1 cellular context compared by ENCODE assay signal in genomic region chr1:157138220-157139124, GRCh38.
A peak's percentile ranks its signal among the peaks of the same experiment; 100 is the strongest.
TF ChIP-seq lines count a peak whose summit lies in the region.

Gene ETV3, minus strand, starts transcription at chr1:157138395. Its CDS starts 2,043 bp downstream, at chr1:157136352.

TF ChIP-seq in K562, 482 proteins besides CTCF, POLR2A, EP300 and RAD21 (continued from another document):
- peak; percentile 40; the same call in 1 of the 2 replicates for TF ChIP-seq ZNF740 (CRISPR knock-in tag; IDR thresholded peaks at IDR 0.05)
- TF ChIP-seq ZNF740 (tag; IDR thresholded peaks at IDR 0.05) = peak in 1 of 2 experiments; percentile 43; a peak in 1 of 4 replicates
- peak; percentile 93 for TF ChIP-seq ZBTB40 (IDR thresholded peaks at IDR 0.05)
- TF ChIP-seq ZBTB40 (CRISPR knock-in tag; IDR thresholded peaks at IDR 0.05) = no peak
- no peak for TF ChIP-seq HINFP (tag; conservative IDR thresholded peaks at IDR 0.05; ENCODE audit: low read depth)
- TF ChIP-seq E2F8 (IDR thresholded peaks at IDR 0.05; ENCODE audit: low read depth, partially characterized antibody) = peak; percentile 79
- peak; percentile 96 for TF ChIP-seq GABPA (tag; conservative IDR thresholded peaks at IDR 0.05; ENCODE audit: low read depth)
- peak; percentile 92 for TF ChIP-seq CREB1 (IDR thresholded peaks at IDR 0.05)
- TF ChIP-seq CREB1 (CRISPR knock-in tag; IDR thresholded peaks at IDR 0.05) = peak; percentile 87
- TF ChIP-seq GTF2E2 (tag; IDR thresholded peaks at IDR 0.05) = no peak; the same call in 1 of the 2 replicates
- no peak for TF ChIP-seq RREB1 (CRISPR knock-in tag; IDR thresholded peaks at IDR 0.05)
- peak; percentile 84 for TF ChIP-seq HMGN3 (IDR thresholded peaks at IDR 0.05; ENCODE audit: borderline replicate concordance, extremely low read depth, insufficient read length, low read depth, low read length)
- peak; percentile 41 for TF ChIP-seq MEIS2 (IDR thresholded peaks at IDR 0.05; ENCODE audit: partially characterized antibody)
- no peak for TF ChIP-seq PTBP1 (IDR thresholded peaks at IDR 0.05; ENCODE audit: low read depth, low read length)
- 0 out of 2 replicates have a peak, but pooled peaks have one; percentile 43 for TF ChIP-seq ELK1 (CRISPR knock-in tag; IDR thresholded peaks at IDR 0.05)
- peak; percentile 85 for TF ChIP-seq MYC (IDR thresholded peaks at IDR 0.05; ENCODE audit: low read depth, low read length)
- TF ChIP-seq MYC (CRISPR knock-in tag; IDR thresholded peaks at IDR 0.05; ENCODE audit: borderline replicate concordance, low read depth) = no peak
- TF ChIP-seq ZNF24 (IDR thresholded peaks at IDR 0.05) = no peak
- peak; percentile 90 for TF ChIP-seq ELF2 (CRISPR knock-in tag; IDR thresholded peaks at IDR 0.05)
- no peak for TF ChIP-seq DLX4 (CRISPR knock-in tag; IDR thresholded peaks at IDR 0.05)
- TF ChIP-seq RCOR1 (IDR thresholded peaks at IDR 0.05; ENCODE audit: borderline replicate concordance in 1 of 2, low read depth in 2 of 2, low read length in 2 of 2) = peak in 1 of 2 experiments; percentile 61; a peak in 1 of 4 replicates
- TF ChIP-seq U2AF1 (optimal IDR thresholded peaks at IDR 0.05; ENCODE audit: low read depth, low read length) = peak; percentile 88
